ENCODE assay signal across 19 cellular contexts in genomic region chr2:48753228-48753627, GRCh38. TPM values are rescaled to one million over a fixed set of nuclear protein-coding genes. Genes with fewer than 3 reads are reported as not detected.
DNase-seq lines count a peak whose midpoint lies in the region; ATAC-seq and TF ChIP-seq lines count a peak whose summit lies in the region.
"Had no signal": no experiment of that assay in that cellular context is flagged by ENCODE, and none has a peak within 500 bp of the region (broad histone marks: within the 10 kb centered on the region; RNA-seq: fewer than 3 reads in every experiment).

No MANE protein-coding gene starts in this region.

- POLR2A ChIA-PET in OCI-LY7 (lab: Charles Lee), result no interaction called here

- no TSS peak for BruUV-seq in OCI-LY7 (replicated peaks; lab: Mats Ljungman, UMichigan)

- no peaks in the 10 kb centered on the region for H3K27me3 ChIP-seq in BLaER1

- peak; percentile 32 for ATAC-seq in GM18861 (IDR thresholded peaks at IDR 0.05; ENCODE audit: unreplicated experiment)
- ATAC-seq in HG02759 (IDR thresholded peaks at IDR 0.05; ENCODE audit: unreplicated experiment), result peak; percentile 45
- no peak for ATAC-seq in sciatic nerve
- ATAC-seq: K562, T-helper 17 cell had no signal

- no peaks in the 10 kb centered on the region for H3K79me2 ChIP-seq in OCI-LY7 (ENCODE audit: insufficient read depth, low read depth, low read length)

- intact Hi-C loops in OCI-LY7 (cut with micrococcal nuclease; ENCODE audit: unreplicated experiment) (no loop called here), sciatic nerve (cut with DNase I) (no loop called here)

- H3K36me3 ChIP-seq in BLaER1, result no peaks in the 10 kb centered on the region
- H3K36me3 ChIP-seq in OCI-LY7 (ENCODE audit: insufficient read depth, low read length), result no peaks in the 10 kb centered on the region

- 0 out of 2 replicates have a peak overlapping the region, but pooled peaks have one; percentile 43 for H3K9ac ChIP-seq in BLaER1

- H3K4me1 ChIP-seq in BLaER1 (peaks cover 63% of the 10 kb centered on the region), OCI-LY7 (ENCODE audit: insufficient read depth, low read length, poor library complexity, severe bottlenecking) (peaks cover 22% of the 10 kb centered on the region)
- H3K4me1 ChIP-seq: Caco-2 had no signal

- no peaks in the 10 kb centered on the region for H3K9me2 ChIP-seq in OCI-LY7 (ENCODE audit: insufficient read depth, low read length)

- CTCF ChIA-PET in OCI-LY7 (lab: Charles Lee; ENCODE audit: unreplicated experiment), result no interaction called here

- H3K4me3 ChIP-seq in BLaER1 (no peak overlapping the region), OCI-LY7 (ENCODE audit: low read depth, low read length, poor library complexity, severe bottlenecking) (no peak overlapping the region)
- H3K4me3 ChIP-seq: K562 had no signal

- TF ChIP-seq CTCF in OCI-LY7 (conservative IDR thresholded peaks at IDR 0.05; ENCODE audit: low read length), result no peak

- H2AFZ ChIP-seq in OCI-LY7 (ENCODE audit: low read length), result no peak overlapping the region

- H4K20me1 ChIP-seq in BLaER1, result no peaks in the 10 kb centered on the region
- H4K20me1 ChIP-seq in OCI-LY7 (ENCODE audit: insufficient read depth, low read length), result no peaks in the 10 kb centered on the region

- DNase-seq in OCI-LY7 (ENCODE audit: low spot score), result peak; percentile 5
- DNase-seq in GDM1 (lab: John Stamatoyannopoulos, UW), result no peak
- no peak for DNase-seq in AG08396 (ENCODE audit: low spot score)
- no peak for DNase-seq in sciatic nerve (ENCODE audit: low spot score)
- DNase-seq in SW480 (ENCODE audit: low spot score), result no peak
- DNase-seq: 8988T, Caco-2, GOT3, HFFc6, NCI-H1092, NCI-H187, NCI-H446, Right ventricle myocardium superior, T-helper 17 cell had no signal

- H3K27ac ChIP-seq in BLaER1 (peak overlapping the region; percentile 47; the same call in 1 of the 2 replicates), OCI-LY7 (ENCODE audit: low read depth, low read length, poor library complexity, severe bottlenecking) (no peak overlapping the region)
- H3K27ac ChIP-seq: C4-2B had no signal

- H3K4me2 ChIP-seq in BLaER1 (peak overlapping the region; percentile 87), OCI-LY7 (ENCODE audit: low read length) (no peak overlapping the region)

- H3K9me3 ChIP-seq in BLaER1, result peaks cover 6% of the 10 kb centered on the region; the same call in 1 of the 2 replicates
- no peaks in the 10 kb centered on the region for H3K9me3 ChIP-seq in OCI-LY7 (ENCODE audit: low read length)
- H3K9me3 ChIP-seq: Caco-2 had no signal

RNA-seq across cellular contexts. Expression of gene LHCGR, which starts 2.3 kb away (rescaled TPM):
- not detected in 2 replicates for total RNA-seq in OCI-LY7 (2014; rRNA removed; shearing (Covaris generic))
- total RNA-seq in OCI-LY7 (2022), result not detected in 2 replicates
- total RNA-seq in sciatic nerve, result 12.4 TPM
- total RNA-seq: Caco-2, HFFc6, K562, Right ventricle myocardium superior, T-helper 17 cell had no signal

Comparison
In these comparisons a context has a peak if more than half of its experiments do, and no peak if none do; other contexts are left out.
1. RNA of gene LHCGR, which starts 2.3 kb away (total RNA-seq): 12.4 TPM in sciatic nerve (single experiment); not detected in OCI-LY7; every median in the first group is over 10 times any median in the second.